Comparison of ENCODE assay signal across 18 cellular contexts in the genomic region with DNA sequence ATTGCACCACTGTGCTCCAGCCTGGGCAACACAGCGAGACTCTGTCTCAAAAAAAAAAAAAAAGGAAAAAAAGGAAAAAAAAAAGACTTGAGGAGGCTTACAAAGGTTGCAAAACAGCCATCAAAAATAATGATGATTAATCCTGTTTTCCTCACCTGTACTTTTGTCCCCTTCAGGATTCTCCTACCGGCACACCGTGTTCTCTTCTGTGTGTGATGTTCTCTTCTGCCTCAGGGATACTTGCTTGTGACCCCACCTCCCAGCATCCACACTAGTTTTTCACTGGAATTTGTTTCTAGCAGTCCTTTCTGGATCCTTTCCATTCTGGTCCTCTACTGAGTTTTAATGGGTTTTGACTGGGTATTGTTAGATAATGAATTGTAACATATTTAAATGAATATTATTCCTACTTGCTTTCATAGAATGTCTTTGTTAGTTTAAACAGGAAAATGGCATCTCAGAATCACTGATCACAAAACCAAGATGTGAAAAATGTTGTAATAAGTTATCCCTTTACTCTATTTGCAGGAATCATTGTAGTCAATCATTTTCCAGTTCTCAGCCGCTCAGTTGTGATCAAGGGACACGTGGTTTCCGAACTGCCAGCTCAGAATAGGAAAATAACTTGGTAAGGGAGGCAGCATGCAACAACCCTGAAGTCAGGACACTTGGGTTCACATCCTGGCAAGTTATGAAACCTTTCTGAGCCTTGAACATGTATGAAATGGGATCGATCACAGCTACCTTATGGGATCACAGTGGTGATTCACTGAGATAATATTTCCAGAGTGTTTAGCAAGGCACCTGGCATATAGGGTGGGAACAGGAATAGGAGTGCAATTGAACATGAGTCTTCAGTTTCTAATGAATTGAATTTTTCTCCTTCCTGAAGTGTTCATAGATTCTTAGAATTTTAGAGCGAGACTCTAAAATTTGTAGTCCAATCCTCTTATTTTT. TPM values are rescaled to one million over a fixed set of nuclear protein-coding genes. Genes with fewer than 3 reads are reported as not detected.
"Had no signal": no experiment of that assay in that cellular context is flagged by ENCODE, and none has a peak within 500 bp of the region (broad histone marks: within the 10 kb centered on the region; RNA-seq: fewer than 3 reads in every experiment).

No MANE protein-coding gene starts in this region.

- H3K4me1 ChIP-seq: right lobe of liver, upper lobe of left lung had no signal

- H3K27me3 ChIP-seq: right lobe of liver, upper lobe of left lung had no signal

- H3K4me1 Mint-ChIP-seq: WTC11 had no signal

- H3K36me3 Mint-ChIP-seq: natural killer cell, WTC11 had no signal

- H3K27ac Mint-ChIP-seq: activated CD4-positive, alpha-beta T cell treated with anti-CD3 and anti-CD28 coated beads, Interleukin-2, amount 10 ng/mL, durations not matched to agents 24 days and 14 days; activated naive CD8-positive, alpha-beta T cell treated with anti-CD3 and anti-CD28 coated beads for 36 hours; natural killer cell; stimulated activated naive CD8-positive, alpha-beta T cell treated with anti-CD3 and anti-CD28 coated beads, Interleukin-15, Interleukin-2, amounts not matched to agents 100 ng/mL and 50 ng/mL, for 24 hours; WTC11 had no signal

- H3K4me3 ChIP-seq: mucosa of descending colon, right lobe of liver, smooth muscle cell, upper lobe of left lung had no signal

- H3K9me3 ChIP-seq: mucosa of descending colon, right lobe of liver, upper lobe of left lung had no signal

- DNase-seq: activated CD4-positive, alpha-beta T cell treated with anti-CD3 and anti-CD28 coated beads, Interleukin-2, amount 10 ng/mL, durations not matched to agents 24 days and 14 days; activated gamma-delta T cell; activated naive CD8-positive, alpha-beta T cell treated with anti-CD3 and anti-CD28 coated beads for 36 hours; amygdala; cortex of kidney; effector CD4-positive, alpha-beta T cell; mammary epithelial cell; mucosa of descending colon; natural killer cell; occipital lobe; right lobe of liver; upper lobe of left lung had no signal

- ATAC-seq: mucosa of descending colon, natural killer cell, right lobe of liver, WTC11 had no signal

- H3K27ac ChIP-seq: right lobe of liver, upper lobe of left lung had no signal

- H3K9me3 Mint-ChIP-seq: activated CD4-positive, alpha-beta T cell treated with anti-CD3 and anti-CD28 coated beads, Interleukin-2, amount 10 ng/mL, durations not matched to agents 24 days and 14 days; activated naive CD8-positive, alpha-beta T cell treated with anti-CD3 and anti-CD28 coated beads for 36 hours; brain; natural killer cell; stimulated activated naive CD8-positive, alpha-beta T cell treated with anti-CD3 and anti-CD28 coated beads, Interleukin-15, Interleukin-2, amounts not matched to agents 100 ng/mL and 50 ng/mL, for 24 hours; WTC11 had no signal

- FAIRE-seq: islet of Langerhans, TTC549 had no signal

- H3K4me3 Mint-ChIP-seq: activated CD4-positive, alpha-beta T cell treated with anti-CD3 and anti-CD28 coated beads, Interleukin-2, amount 10 ng/mL, durations not matched to agents 24 days and 14 days; activated naive CD8-positive, alpha-beta T cell treated with anti-CD3 and anti-CD28 coated beads for 36 hours; brain; natural killer cell; stimulated activated naive CD8-positive, alpha-beta T cell treated with anti-CD3 and anti-CD28 coated beads, Interleukin-15, Interleukin-2, amounts not matched to agents 100 ng/mL and 50 ng/mL, for 24 hours; WTC11 had no signal

RNA-seq across cellular contexts. Expression of gene CPNE5, which starts 55.0 kb away (rescaled TPM):
- total RNA-seq: smooth muscle cell had no signal
